Comparison of ENCODE assay signal across 14 cellular contexts in the genomic region with DNA sequence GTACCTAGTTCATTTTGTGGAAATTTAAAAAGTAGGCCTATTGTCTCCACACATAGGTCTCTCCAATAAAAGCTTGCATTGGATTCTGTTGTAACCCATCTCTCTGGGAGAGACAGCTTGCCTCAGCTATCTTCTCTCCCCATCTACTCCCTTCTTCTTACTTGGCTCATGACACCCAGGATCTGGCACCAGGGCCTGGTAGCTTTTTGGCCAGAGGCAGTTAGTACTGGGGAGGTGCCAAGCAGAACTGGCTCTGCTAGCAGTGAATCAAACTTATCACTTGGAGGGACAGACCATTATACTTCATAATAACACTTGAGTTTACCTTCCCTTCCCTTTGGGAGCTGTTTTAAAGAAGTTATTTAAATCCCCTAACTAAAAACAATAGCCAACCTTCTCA. TPM values are rescaled to one million over a fixed set of nuclear protein-coding genes. Genes with fewer than 3 reads are reported as not detected.
DNase-seq lines count a peak whose midpoint lies in the region; TF ChIP-seq lines count a peak whose summit lies in the region.
"Had no signal": no experiment of that assay in that cellular context is flagged by ENCODE, and none has a peak within 500 bp of the region (broad histone marks: within the 10 kb centered on the region; RNA-seq: fewer than 3 reads in every experiment).

No MANE protein-coding gene starts in this region.

- no peaks in the 10 kb centered on the region for H3K36me3 Mint-ChIP-seq in dendritic cell treated with granulocyte-macrophage colony-stimulating factor and Interleukin-4, amounts not matched to agents 40 ng/mL and 50 ng/mL, for 4 days (ENCODE audit: low read depth)
- H3K36me3 Mint-ChIP-seq in nephron (ENCODE audit: low read depth), result no peaks in the 10 kb centered on the region
- H3K36me3 Mint-ChIP-seq: CD8-positive, alpha-beta memory T cell had no signal

- DNase-seq in EH (ENCODE audit: low read depth) (peak; percentile 46), MG63 (peak; percentile 73), ureter (ENCODE audit: low spot score) (no peak), NCI-H2029 (lab: John Stamatoyannopoulos, UW) (no peak), SHP77 (lab: John Stamatoyannopoulos, UW) (no peak), GM10248 (ENCODE audit: extremely low spot score) (no peak)
- DNase-seq: CD8-positive, alpha-beta memory T cell; EL; HCEC 1CT; Kasumi-1; NCI-H82 had no signal

- no peaks in the 10 kb centered on the region for H3K9me3 Mint-ChIP-seq in dendritic cell treated with granulocyte-macrophage colony-stimulating factor and Interleukin-4, amounts not matched to agents 40 ng/mL and 50 ng/mL, for 4 days
- peaks cover 2% of the 10 kb centered on the region for H3K9me3 Mint-ChIP-seq in nephron
- H3K9me3 Mint-ChIP-seq: CD8-positive, alpha-beta memory T cell had no signal

- no peak overlapping the region for H3K4me3 ChIP-seq in MG63

- H3K9me3 ChIP-seq in MG63, result no peaks in the 10 kb centered on the region

- H3K27me3 ChIP-seq in MG63, result no peaks in the 10 kb centered on the region

- peaks cover 23% of the 10 kb centered on the region for H3K4me1 Mint-ChIP-seq in dendritic cell treated with granulocyte-macrophage colony-stimulating factor and Interleukin-4, amounts not matched to agents 40 ng/mL and 50 ng/mL, for 4 days (ENCODE audit: low read depth)
- peaks cover 75% of the 10 kb centered on the region for H3K4me1 Mint-ChIP-seq in nephron
- H3K4me1 Mint-ChIP-seq: CD8-positive, alpha-beta memory T cell had no signal

- no peaks in the 10 kb centered on the region for H3K27me3 Mint-ChIP-seq in dendritic cell treated with granulocyte-macrophage colony-stimulating factor and Interleukin-4, amounts not matched to agents 40 ng/mL and 50 ng/mL, for 4 days
- H3K27me3 Mint-ChIP-seq in nephron (ENCODE audit: low read depth), result no peaks in the 10 kb centered on the region

- intact Hi-C loops in dendritic cell treated with granulocyte-macrophage colony-stimulating factor and Interleukin-4, amounts not matched to agents 40 ng/mL and 50 ng/mL, for 4 days (cut with micrococcal nuclease), result no loop called here

- H3K36me3 ChIP-seq in MG63, result no peaks in the 10 kb centered on the region

- POLR2A ChIA-PET in GM10248 (lab: Yijun Ruan, JAX), result no interaction called here

- CTCF ChIA-PET in GM10248 (lab: Yijun Ruan, JAX), result no interaction called here

- H3K4me3 Mint-ChIP-seq in dendritic cell treated with granulocyte-macrophage colony-stimulating factor and Interleukin-4, amounts not matched to agents 40 ng/mL and 50 ng/mL, for 4 days, result no peak overlapping the region
- H3K4me3 Mint-ChIP-seq in nephron, result no peak overlapping the region
- H3K4me3 Mint-ChIP-seq: CD8-positive, alpha-beta memory T cell had no signal

- H3K27ac Mint-ChIP-seq in dendritic cell treated with granulocyte-macrophage colony-stimulating factor and Interleukin-4, amounts not matched to agents 40 ng/mL and 50 ng/mL, for 4 days, result peak overlapping the region; percentile 51
- peak overlapping the region; percentile 48 to 69 (median 62) for H3K27ac Mint-ChIP-seq in nephron

- TF ChIP-seq CTCF in nephron (IDR thresholded peaks at IDR 0.05; ENCODE audit: unreplicated experiment in 3 of 3) (no peak), GM10248 (IDR thresholded peaks at IDR 0.05; ENCODE audit: control extremely low read depth, extremely low read depth, low read depth, missing control alignments) (no peak)

RNA-seq across cellular contexts. Expression of gene PLAC1, which starts 31.8 kb away (rescaled TPM):
- not detected in 2 replicates for total RNA-seq in MG63 (2014; rRNA removed; shearing (Covaris generic); ENCODE audit: low replicate concordance)
- total RNA-seq in ureter, result 0.42 TPM
- total RNA-seq: CD8-positive, alpha-beta memory T cell; T-helper 1 cell treated with Interleukin-12 subunit alpha and Interleukin-12 subunit beta and Interleukin-4 antibody, amounts not matched to agents 30 ng/mL and 1 ng/mL, for 36 hours had no signal

Comparison
In these comparisons a context has a peak if more than half of its experiments do, and no peak if none do; other contexts are left out.
1. DNase-seq: peak in EH (single experiment) and MG63 (single experiment); none in ureter (single experiment), NCI-H2029 (single experiment), SHP77 (0 of 2) and GM10248 (single experiment).